In genomic region chr9:85527331-85528015, GRCh38 we compare ENCODE assay signal across 1 cellular context.
TF ChIP-seq lines count a peak whose summit lies in the region.

No MANE protein-coding gene starts in this region.

TF ChIP-seq in HepG2, 621 proteins besides CTCF, POLR2A, EP300 and RAD21 (continued from another document):
- TF ChIP-seq PAXIP1 (CRISPR knock-in tag; conservative IDR thresholded peaks at IDR 0.05) (no peak), AHDC1 (CRISPR knock-in tag; IDR thresholded peaks at IDR 0.05; ENCODE audit: borderline replicate concordance) (no peak), ZNF616 (CRISPR knock-in tag; IDR thresholded peaks at IDR 0.05; ENCODE audit: low read depth) (no peak), POLR2G (IDR thresholded peaks at IDR 0.05; ENCODE audit: low read depth, low read length) (no peak), ZNF609 (CRISPR knock-in tag; IDR thresholded peaks at IDR 0.05; ENCODE audit: borderline replicate concordance) (no peak), ISL2 (CRISPR knock-in tag; IDR thresholded peaks at IDR 0.05) (no peak), ZBTB49 (CRISPR knock-in tag; IDR thresholded peaks at IDR 0.05; ENCODE audit: borderline replicate concordance) (no peak), ZNF576 (CRISPR knock-in tag; IDR thresholded peaks at IDR 0.05) (no peak), CC2D1A (CRISPR knock-in tag; IDR thresholded peaks at IDR 0.05) (no peak)
